Comparison of ENCODE assay signal across 8 cellular contexts in genomic region chr14:61695695-61696527, GRCh38. TPM values are rescaled to one million over a fixed set of nuclear protein-coding genes. Genes with fewer than 3 reads are reported as not detected.
DNase-seq lines count a peak whose midpoint lies in the region; ATAC-seq and TF ChIP-seq lines count a peak whose summit lies in the region.

No MANE protein-coding gene starts in this region.

- no peaks in the 10 kb centered on the region for H3K36me3 ChIP-seq in CD8-positive, alpha-beta T cell (ENCODE audit: insufficient read depth, low read length)
- H3K36me3 ChIP-seq in KOPT-K1 (ENCODE audit: insufficient read depth, low read length) (no peaks in the 10 kb centered on the region), SJSA1 (peaks cover 29% of the 10 kb centered on the region), osteoblast (ENCODE audit: insufficient read depth, low read length) (peaks cover 3% of the 10 kb centered on the region)

- peak; percentile 2 to 67 (median 34) for DNase-seq in CD8-positive, alpha-beta T cell
- DNase-seq in SJSA1 (ENCODE audit: low read depth in 1 of 2, low spot score in 2 of 2) (peak; percentile 59 to 61), glutamatergic neuron (peak; percentile 75), osteoblast (ENCODE audit: insufficient read length, low spot score, missing footprints) (peak; percentile 62), type B pancreatic cell (ENCODE audit: extremely low spot score, unreplicated experiment) (peak; percentile 80)
- DNase-seq in activated naive CD4-positive, alpha-beta T cell treated with anti-CD3 and anti-CD28 coated beads, Interleukin-2, amount 10 ng/mL, durations not matched to agents 7 days and 5 days = peak; percentile 67

- no peak for TF ChIP-seq CTCF in CD8-positive, alpha-beta T cell (IDR thresholded peaks at IDR 0.05)
- TF ChIP-seq CTCF in glutamatergic neuron (IDR thresholded peaks at IDR 0.05; ENCODE audit: partially characterized antibody, unreplicated experiment) = no peak
- TF ChIP-seq CTCF in osteoblast (IDR thresholded peaks at IDR 0.05; ENCODE audit: extremely low read depth, low read depth, low read length) = no peak
- TF ChIP-seq CTCF in type B pancreatic cell (conservative IDR thresholded peaks at IDR 0.05) = no peak

- intact Hi-C loops in CD8-positive, alpha-beta T cell (cut with DNase I, micrococcal nuclease) = loop anchor here (1.0 to 5.0 kb wide), 11 partner anchors 23 to 1605 kb away; partner anchors contain the start of genes PCNX4 (in 2 of the 2), PPM1A (in 1 of the 2) and SNAPC1 (in 1 of the 2)

- H3K4me2 ChIP-seq in osteoblast (ENCODE audit: insufficient read depth, low read length) = peak overlapping the region; percentile 88

- peaks cover 50% of the 10 kb centered on the region for H3K4me1 ChIP-seq in CD8-positive, alpha-beta T cell (ENCODE audit: insufficient read depth, low read length)
- H3K4me1 ChIP-seq in SJSA1 (replicated peaks) = peaks cover 36% of the 10 kb centered on the region
- peaks cover 22% of the 10 kb centered on the region for H3K4me1 ChIP-seq in osteoblast (ENCODE audit: insufficient read depth, low read length)

- peak; percentile 3 for ATAC-seq in CD8-positive, alpha-beta T cell
- peak; percentile 2 for ATAC-seq in GM21515 (IDR thresholded peaks at IDR 0.05; ENCODE audit: unreplicated experiment)

- H3K4me3 ChIP-seq in CD8-positive, alpha-beta T cell (ENCODE audit: low read depth, low read length) = peak overlapping the region; percentile 87
- H3K4me3 ChIP-seq in SJSA1 (peak overlapping the region; percentile 77), osteoblast (ENCODE audit: insufficient read depth, low read length) (peak overlapping the region; percentile 98)

- H3K27ac Mint-ChIP-seq in CD8-positive, alpha-beta T cell = peak overlapping the region; percentile 96
- peak overlapping the region; percentile 97 for H3K27ac Mint-ChIP-seq in activated naive CD4-positive, alpha-beta T cell treated with anti-CD3 and anti-CD28 coated beads, Interleukin-2, amount 10 ng/mL, durations not matched to agents 7 days and 5 days
- H3K27ac Mint-ChIP-seq in glutamatergic neuron (ENCODE audit: unreplicated experiment) (peak overlapping the region; percentile 97), type B pancreatic cell (peak overlapping the region; percentile 96)

- peak overlapping the region; percentile 95 for H3K4me3 Mint-ChIP-seq in CD8-positive, alpha-beta T cell
- peak overlapping the region; percentile 91 for H3K4me3 Mint-ChIP-seq in activated naive CD4-positive, alpha-beta T cell treated with anti-CD3 and anti-CD28 coated beads, Interleukin-2, amount 10 ng/mL, durations not matched to agents 7 days and 5 days
- H3K4me3 Mint-ChIP-seq in glutamatergic neuron (ENCODE audit: unreplicated experiment) (peak overlapping the region; percentile 99), type B pancreatic cell (peak overlapping the region; percentile 99)

- peaks cover 62% of the 10 kb centered on the region for H3K4me1 Mint-ChIP-seq in CD8-positive, alpha-beta T cell (ENCODE audit: low read depth)
- H3K4me1 Mint-ChIP-seq in activated naive CD4-positive, alpha-beta T cell treated with anti-CD3 and anti-CD28 coated beads, Interleukin-2, amount 10 ng/mL, durations not matched to agents 7 days and 5 days = peaks cover 62% of the 10 kb centered on the region
- H3K4me1 Mint-ChIP-seq in glutamatergic neuron (ENCODE audit: low read depth, unreplicated experiment) = peaks cover 26% of the 10 kb centered on the region
- peaks cover 51% of the 10 kb centered on the region for H3K4me1 Mint-ChIP-seq in type B pancreatic cell (ENCODE audit: unreplicated experiment)

- H3K9me3 ChIP-seq in CD8-positive, alpha-beta T cell (ENCODE audit: low read length) = no peaks in the 10 kb centered on the region
- no peaks in the 10 kb centered on the region for H3K9me3 ChIP-seq in KOPT-K1 (ENCODE audit: insufficient read depth, low read length, poor library complexity, severe bottlenecking)
- H3K9me3 ChIP-seq in SJSA1 (replicated peaks) = no peaks in the 10 kb centered on the region
- H3K9me3 ChIP-seq in osteoblast (ENCODE audit: low read depth, low read length) = no peaks in the 10 kb centered on the region

- H3K27me3 ChIP-seq in CD8-positive, alpha-beta T cell (ENCODE audit: insufficient read depth, low read length) = no peaks in the 10 kb centered on the region
- H3K27me3 ChIP-seq in SJSA1 (replicated peaks) = no peaks in the 10 kb centered on the region
- H3K27me3 ChIP-seq in osteoblast (ENCODE audit: insufficient read depth, low read length) = no peaks in the 10 kb centered on the region

- CTCF ChIA-PET in CD8-positive, alpha-beta T cell (lab: Charles Lee) = interaction anchor here (1.4 kb wide), 1 partner anchor 193 kb away, joined by 3 read pairs; no protein-coding TSS in a partner anchor
- CTCF ChIA-PET in activated naive CD4-positive, alpha-beta T cell treated with anti-CD3 and anti-CD28 coated beads, Interleukin-2, amount 10 ng/mL, durations not matched to agents 7 days and 5 days (lab: Charles Lee) = interaction anchor here (1.0 to 1.8 kb wide), 5 partner anchors 32 to 222 kb away, joined by 3 to 5 read pairs (median 3); no protein-coding TSS in a partner anchor

- peak overlapping the region; percentile 83 for H3K27ac ChIP-seq in CD8-positive, alpha-beta T cell (ENCODE audit: low read depth, low read length)
- H3K27ac ChIP-seq in KOPT-K1 (ENCODE audit: low read depth, low read length, poor library complexity, severe bottlenecking) = peak overlapping the region; percentile 95
- H3K27ac ChIP-seq in SJSA1 = peak overlapping the region; percentile 78
- peak overlapping the region; percentile 90 for H3K27ac ChIP-seq in osteoblast (ENCODE audit: low read depth, low read length)

- no peaks in the 10 kb centered on the region for H3K9me3 Mint-ChIP-seq in CD8-positive, alpha-beta T cell
- H3K9me3 Mint-ChIP-seq in activated naive CD4-positive, alpha-beta T cell treated with anti-CD3 and anti-CD28 coated beads, Interleukin-2, amount 10 ng/mL, durations not matched to agents 7 days and 5 days = peaks cover 2% of the 10 kb centered on the region
- peaks cover 13% of the 10 kb centered on the region for H3K9me3 Mint-ChIP-seq in glutamatergic neuron (ENCODE audit: unreplicated experiment)
- H3K9me3 Mint-ChIP-seq in type B pancreatic cell = no peaks in the 10 kb centered on the region

- peaks cover 21% of the 10 kb centered on the region for H3K36me3 Mint-ChIP-seq in CD8-positive, alpha-beta T cell
- peaks cover 38% of the 10 kb centered on the region for H3K36me3 Mint-ChIP-seq in activated naive CD4-positive, alpha-beta T cell treated with anti-CD3 and anti-CD28 coated beads, Interleukin-2, amount 10 ng/mL, durations not matched to agents 7 days and 5 days
- H3K36me3 Mint-ChIP-seq in glutamatergic neuron (ENCODE audit: unreplicated experiment) = no peaks in the 10 kb centered on the region
- peaks cover 12% of the 10 kb centered on the region for H3K36me3 Mint-ChIP-seq in type B pancreatic cell

- H3K27me3 Mint-ChIP-seq in CD8-positive, alpha-beta T cell (ENCODE audit: low read depth) = no peaks in the 10 kb centered on the region
- H3K27me3 Mint-ChIP-seq in activated naive CD4-positive, alpha-beta T cell treated with anti-CD3 and anti-CD28 coated beads, Interleukin-2, amount 10 ng/mL, durations not matched to agents 7 days and 5 days = no peaks in the 10 kb centered on the region
- H3K27me3 Mint-ChIP-seq in glutamatergic neuron (ENCODE audit: unreplicated experiment) (peaks cover 12% of the 10 kb centered on the region), type B pancreatic cell (no peaks in the 10 kb centered on the region)

- peaks cover 58% of the 10 kb centered on the region for H3K79me2 ChIP-seq in osteoblast (ENCODE audit: insufficient read depth, low read length)

- H4K20me1 ChIP-seq in osteoblast (ENCODE audit: insufficient read depth, low read length) = peaks cover 36% of the 10 kb centered on the region

- POLR2A ChIA-PET in CD8-positive, alpha-beta T cell (lab: Charles Lee) = interaction anchor here (1.0 to 2.0 kb wide), 5 partner anchors 10 to 219 kb away, joined by 3 to 10 read pairs (median 6); no protein-coding TSS in a partner anchor

- H2AFZ ChIP-seq in osteoblast (ENCODE audit: low read length) = no peak overlapping the region

RNA-seq across cellular contexts. Expression of gene HIF1A, which starts 0.6 kb away (rescaled TPM):
- 100 to 1,000 TPM; 335 to 340 TPM for total RNA-seq in CD8-positive, alpha-beta T cell
- total RNA-seq in SJSA1 (2014; rRNA removed; shearing (Covaris generic)) = 162 and 227 TPM in 2 replicates
- total RNA-seq in glutamatergic neuron (ENCODE audit: unreplicated experiment) (145 TPM), osteoblast (611 and 816 TPM in 2 replicates), type B pancreatic cell (ENCODE audit: low replicate concordance) (110 and 114 TPM in 2 replicates)

Comparison
In these comparisons a context has a peak if more than half of its experiments do, and no peak if none do; other contexts are left out.
1. Peak in every context shown above with its lines: DNase-seq, ATAC-seq, H3K4me3 ChIP-seq and H3K27ac ChIP-seq.